ENCODE assay signal across 8 cellular contexts in genomic region chr7:27199820-27200760, GRCh38. TPM values are rescaled to one million over a fixed set of nuclear protein-coding genes. Genes with fewer than 3 reads are reported as not detected.
DNase-seq lines count a peak whose midpoint lies in the region; ATAC-seq and TF ChIP-seq lines count a peak whose summit lies in the region.

Gene HOXA13 (minus strand): TSS chr7:27200091. CDS start chr7:27200077, 14 bp downstream.

- no peak for TF ChIP-seq CTCF in stomach (IDR thresholded peaks at IDR 0.05)

- DNase-seq in A172 (ENCODE audit: low spot score) (peak; percentile 41), GF-D8 (lab: John Stamatoyannopoulos, UW) (peak; percentile 86), NCI-H1105 (lab: John Stamatoyannopoulos, UW) (peak; percentile 76), stomach (no peak)
- DNase-seq in activated CD8-positive, alpha-beta memory T cell treated with anti-CD3 and anti-CD28 coated beads for 24 hours: peak; percentile 67

- H3K9me3 ChIP-seq in iPS-20b (ENCODE audit: insufficient read depth, low read depth, low read length): peaks cover 9% of the 10 kb centered on the region; the same call in 1 of the 2 replicates
- no peaks in the 10 kb centered on the region for H3K9me3 ChIP-seq in stomach

- 2 to 4% (median 3%) methylated on average over 30 to 104 of the region's 105 CpGs for WGBS in stomach, 5 donors

- no peak for TF ChIP-seq POLR2A in stomach (IDR thresholded peaks at IDR 0.05)

- H3K4me1 ChIP-seq in iPS-20b (ENCODE audit: insufficient read depth, low read length) (no peaks in the 10 kb centered on the region), stomach (peaks cover 35 to 58% (median 47%) of the 10 kb centered on the region in 4 donors)

- TF ChIP-seq EP300 in stomach (IDR thresholded peaks at IDR 0.05): no peak

- ATAC-seq in HG03565 (IDR thresholded peaks at IDR 0.05; ENCODE audit: unreplicated experiment) (no peak), GM21529 (IDR thresholded peaks at IDR 0.05; ENCODE audit: unreplicated experiment) (no peak)

- intact Hi-C loops in stomach (cut with DNase I; ENCODE audit: low total_unique reads): loop anchor here (10.0 kb wide), 3 partner anchors 375 to 815 kb away; no protein-coding TSS in a partner anchor

- peak within 1 kb of the TSS; percentile 29; the same call in 1 of the 2 replicates for H3K4me3 ChIP-seq in iPS-20b (ENCODE audit: low read length)
- peak within 1 kb of the TSS; percentile 28 to 50 (median 40) for H3K4me3 ChIP-seq in stomach

- H3K36me3 ChIP-seq in iPS-20b (ENCODE audit: insufficient read depth, low read depth, low read length): no peaks in the 10 kb centered on the region
- H3K36me3 ChIP-seq in stomach: no peaks in the 10 kb centered on the region

- peaks cover 99% of the 10 kb centered on the region for H3K27me3 ChIP-seq in iPS-20b (ENCODE audit: insufficient read depth, low read length)
- peaks cover 48 to 100% (median 95%) of the 10 kb centered on the region in 3 donors for H3K27me3 ChIP-seq in stomach

- H3K27ac ChIP-seq in iPS-20b (ENCODE audit: low read length) (no peak within 1 kb of the TSS), stomach (no peak within 1 kb of the TSS)

- no peak within 1 kb of the TSS for H3K9ac ChIP-seq in iPS-20b (ENCODE audit: low read depth, low read length)

RNA-seq across cellular contexts. Expression of gene HOXA13, which starts in this region (rescaled TPM):
- total RNA-seq in A172 (2014; rRNA removed; shearing (Covaris generic)): 3.2 and 4.7 TPM in 2 replicates
- 10 to 100 TPM in 1 of 5 donors, not detected in 4; 29.0 TPM for total RNA-seq in stomach
- polyA plus RNA-seq in stomach: not detected
